In the genomic region with DNA sequence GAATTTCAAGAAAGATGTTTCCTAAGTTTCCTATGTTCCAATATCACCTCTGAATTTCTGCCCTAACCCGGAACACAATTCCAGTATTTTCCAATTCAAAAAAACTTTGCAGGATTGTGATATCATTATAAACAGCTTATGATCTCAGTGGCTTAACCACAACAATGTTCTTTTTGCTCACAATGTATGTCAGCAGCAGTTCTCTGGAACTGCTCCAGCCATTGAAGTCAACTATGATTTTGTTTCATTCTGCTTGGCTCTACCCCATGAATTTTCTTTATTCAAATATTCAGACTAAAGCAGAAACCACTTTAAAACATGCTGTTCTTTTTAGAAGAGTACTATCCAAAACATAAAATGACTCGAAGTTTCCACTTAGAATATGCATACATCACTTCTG, we compare ENCODE assay signal across 19 cellular contexts.
A peak's percentile ranks its signal among the peaks of the same experiment; 100 is the strongest.
DNase-seq lines count a peak whose midpoint lies in the region; ATAC-seq and TF ChIP-seq lines count a peak whose summit lies in the region.
"Had no signal": no experiment of that assay in that cellular context is flagged by ENCODE, and none has a peak within 500 bp of the region (broad histone marks: within the 10 kb centered on the region; RNA-seq: fewer than 3 reads in every experiment).

No MANE protein-coding gene starts in this region.

- ATAC-seq in HG03159 (IDR thresholded peaks at IDR 0.05; ENCODE audit: unreplicated experiment), result no peak
- no peak for ATAC-seq in HG03354 (IDR thresholded peaks at IDR 0.05; ENCODE audit: poor library complexity, severe bottlenecking, unreplicated experiment)
- ATAC-seq: GM12878 had no signal

- no peak overlapping the region for H3K4me2 ChIP-seq in GM23248 (ENCODE audit: unreplicated experiment)

- peak; percentile 50 for DNase-seq in astrocyte of the cerebellum (ENCODE audit: low read depth)
- DNase-seq in fibroblast of mammary gland (ENCODE audit: low read depth), result peak; percentile 10
- DNase-seq in non-pigmented ciliary epithelial cell (ENCODE audit: low read depth), result peak; percentile 32
- no peak for DNase-seq in superior temporal gyrus (ENCODE audit: extremely low spot score)
- DNase-seq in GM23248, result no peak
- DNase-seq: ACHN; BE2C; C1 segment of cervical spinal cord; CD4-positive, CD25-positive, alpha-beta regulatory T cell; CD8-positive, alpha-beta memory T cell; COR-L47; DMS 273 treated with DMSO at 0.1 percent for 48 hours; DMS53; DND-41; EL; HCEC 1CT had no signal

- no peaks in the 10 kb centered on the region for H3K36me3 ChIP-seq in GM23248 (ENCODE audit: low read depth)
- H3K36me3 ChIP-seq: BE2C had no signal

- H3K4me1 ChIP-seq in GM23248 (ENCODE audit: insufficient read depth), result no peaks in the 10 kb centered on the region
- H3K4me1 ChIP-seq: BE2C had no signal

- in situ Hi-C loops in astrocyte of the cerebellum (cut with HindIII; ENCODE audit: low sequenced_read_pairs) (no loop called here), GM23248 (cut with MboI) (no loop called here)

- 29 to 32% methylated on average over 2 of the region's 2 CpGs for WGBS in GM23248 (ENCODE audit: low coverage in 1 of 2, low lambda C conversion rate in 2 of 2, missing lambda C conversion rate in 2 of 2), 2 experiments

- no peaks in the 10 kb centered on the region for H3K9me3 ChIP-seq in GM23248 (ENCODE audit: low read depth)
- H3K9me3 ChIP-seq: BE2C had no signal

- H3K27ac ChIP-seq in GM23248, result no peak overlapping the region

- no peaks in the 10 kb centered on the region for H3K79me2 ChIP-seq in GM23248 (ENCODE audit: insufficient read depth)

- no peak overlapping the region for H2AFZ ChIP-seq in GM23248

- H3K4me3 ChIP-seq in astrocyte of the cerebellum (ENCODE audit: low read depth, low read length), result no peak overlapping the region
- H3K4me3 ChIP-seq in fibroblast of mammary gland (ENCODE audit: control insufficient read depth, low read depth, low read length), result no peak overlapping the region
- no peak overlapping the region for H3K4me3 ChIP-seq in GM23248
- H3K4me3 ChIP-seq: GM12878 had no signal

- no peaks in the 10 kb centered on the region for H3K27me3 ChIP-seq in GM23248 (replicated peaks; ENCODE audit: insufficient read depth)
- H3K27me3 ChIP-seq: BE2C had no signal

- H3K9ac ChIP-seq in GM23248, result no peak overlapping the region

- H3F3A ChIP-seq in GM23248 (ENCODE audit: insufficient read depth), result no peaks in the 10 kb centered on the region

- no peaks in the 10 kb centered on the region for H4K20me1 ChIP-seq in GM23248 (ENCODE audit: insufficient read depth)

- TF ChIP-seq CTCF in astrocyte of the cerebellum (IDR thresholded peaks at IDR 0.05; ENCODE audit: low read depth, low read length, missing control alignments) (no peak), fibroblast of mammary gland (conservative IDR thresholded peaks at IDR 0.05; ENCODE audit: control insufficient read depth, insufficient read depth, low read depth, low read length) (no peak)

- H3K9me2 ChIP-seq in GM23248 (ENCODE audit: insufficient read depth), result no peaks in the 10 kb centered on the region

Comparison
In these comparisons a context has a peak if more than half of its experiments do, and no peak if none do; other contexts are left out.
1. DNase-seq: peak in astrocyte of the cerebellum (single experiment), fibroblast of mammary gland (single experiment) and non-pigmented ciliary epithelial cell (single experiment); none in superior temporal gyrus (single experiment) and GM23248 (single experiment).